In genomic region chr14:54565236-54566151, GRCh38 we compare ENCODE assay signal across 8 cellular contexts. TPM values are rescaled to one million over a fixed set of nuclear protein-coding genes. Genes with fewer than 3 reads are reported as not detected.
DNase-seq lines count a peak whose midpoint lies in the region; ATAC-seq and TF ChIP-seq lines count a peak whose summit lies in the region.

No MANE protein-coding gene starts in this region.

- TF ChIP-seq EP300 in gastroesophageal sphincter (IDR thresholded peaks at IDR 0.05) = no peak

- H3K36me3 Mint-ChIP-seq in activated naive CD4-positive, alpha-beta T cell treated with anti-CD3 and anti-CD28 coated beads for 36 hours (ENCODE audit: low read depth) = peaks cover 2% of the 10 kb centered on the region

- peak overlapping the region; percentile 95 for H3K4me2 ChIP-seq in DOHH2 (ENCODE audit: low read length)

- ATAC-seq in GM21515 (IDR thresholded peaks at IDR 0.05; ENCODE audit: unreplicated experiment) = peak; percentile 40
- peak; percentile 44 for ATAC-seq in RWPE2 (ENCODE audit: low read depth)
- peak; percentile 85 for ATAC-seq in gastroesophageal sphincter

- CTCF ChIA-PET in activated naive CD4-positive, alpha-beta T cell treated with anti-CD3 and anti-CD28 coated beads for 36 hours (lab: Charles Lee) = interaction anchor here (0.7 to 8.4 kb wide), 25 partner anchors 11 to 316 kb away, joined by 3 to 217 read pairs (median 4); partner anchors contain the start of gene CGRRF1

- H3K9me3 ChIP-seq in DOHH2 (ENCODE audit: control insufficient read depth, insufficient read depth, low read length) (no peaks in the 10 kb centered on the region), HUES64 (ENCODE audit: insufficient read depth, low read depth, low read length) (no peaks in the 10 kb centered on the region), RWPE2 (ENCODE audit: severe bottlenecking) (no peaks in the 10 kb centered on the region), gastroesophageal sphincter (no peaks in the 10 kb centered on the region), neutrophil (no peaks in the 10 kb centered on the region)

- H3K4me3 Mint-ChIP-seq in activated naive CD4-positive, alpha-beta T cell treated with anti-CD3 and anti-CD28 coated beads for 36 hours = peak overlapping the region; percentile 76

- H3F3A ChIP-seq in DOHH2 (ENCODE audit: control insufficient read depth, insufficient read depth) = peaks cover 9% of the 10 kb centered on the region

- peak; percentile 91 for DNase-seq in RWPE2 (ENCODE audit: low spot score)
- DNase-seq in activated naive CD4-positive, alpha-beta T cell treated with anti-CD3 and anti-CD28 coated beads for 36 hours = peak; percentile 81

- TF ChIP-seq CTCF in DOHH2 (IDR thresholded peaks at IDR 0.05; ENCODE audit: low read depth, low read length, poor library complexity, severe bottlenecking) (peak; percentile 37), RWPE2 (IDR thresholded peaks at IDR 0.05; ENCODE audit: poor library complexity, severe bottlenecking) (peak; percentile 24), gastroesophageal sphincter (IDR thresholded peaks at IDR 0.05) (peak in 2 of 4 experiments; percentile 29 to 44), neutrophil (IDR thresholded peaks at IDR 0.05) (no peak)

- no peaks in the 10 kb centered on the region for H3K9me2 ChIP-seq in DOHH2 (replicated peaks; ENCODE audit: control insufficient read depth, low read length)

- intact Hi-C loops in activated naive CD4-positive, alpha-beta T cell treated with anti-CD3 and anti-CD28 coated beads for 36 hours (cut with micrococcal nuclease) = loop anchor here (1.0 to 5.0 kb wide), 6 partner anchors 76 to 462 kb away; partner anchors contain the start of genes CNIH1, SOCS4 and WDHD1

- H3K27ac Mint-ChIP-seq in activated naive CD4-positive, alpha-beta T cell treated with anti-CD3 and anti-CD28 coated beads for 36 hours = peak overlapping the region; percentile 50

- H3K4me1 ChIP-seq in DOHH2 (ENCODE audit: control insufficient read depth, low read length) = peaks cover 27% of the 10 kb centered on the region
- peaks cover 22% of the 10 kb centered on the region for H3K4me1 ChIP-seq in HUES64 (ENCODE audit: insufficient read depth, low read length)
- peaks cover 24% of the 10 kb centered on the region for H3K4me1 ChIP-seq in RWPE2 (ENCODE audit: insufficient read depth, poor library complexity, severe bottlenecking)
- H3K4me1 ChIP-seq in gastroesophageal sphincter = peaks cover 0 to 37% (median 14%) of the 10 kb centered on the region in 3 donors
- peaks cover 32 to 43% of the 10 kb centered on the region in 2 experiments for H3K4me1 ChIP-seq in neutrophil (ENCODE audit: control insufficient read depth in 1 of 2, insufficient read depth in 1 of 2, low read depth in 1 of 2, low read length in 1 of 2)

- no peaks in the 10 kb centered on the region for H3K27me3 Mint-ChIP-seq in activated naive CD4-positive, alpha-beta T cell treated with anti-CD3 and anti-CD28 coated beads for 36 hours (ENCODE audit: low read depth)

- H3K4me3 ChIP-seq in DOHH2 (ENCODE audit: low read length) = peak overlapping the region; percentile 90
- peak overlapping the region; percentile 73 for H3K4me3 ChIP-seq in HUES64 (ENCODE audit: low read length)
- H3K4me3 ChIP-seq in RWPE2 (ENCODE audit: severe bottlenecking) = peak overlapping the region; percentile 88
- H3K4me3 ChIP-seq in gastroesophageal sphincter = peak overlapping the region; percentile 47 to 88
- peak overlapping the region; percentile 53 to 71 for H3K4me3 ChIP-seq in neutrophil (ENCODE audit: low read depth in 1 of 2, low read length in 1 of 2)

- H3K27ac ChIP-seq in DOHH2 (ENCODE audit: low read depth, low read length) = no peak overlapping the region
- no peak overlapping the region for H3K27ac ChIP-seq in HUES64 (ENCODE audit: low read depth, low read length)
- H3K27ac ChIP-seq in RWPE2 (ENCODE audit: poor library complexity, severe bottlenecking) = peak overlapping the region; percentile 89
- H3K27ac ChIP-seq in gastroesophageal sphincter = peak overlapping the region; percentile 91 to 100 (median 96)
- H3K27ac ChIP-seq in neutrophil = no peak overlapping the region
- H3K27ac ChIP-seq in temporal lobe (ENCODE audit: low read depth, low read length) = peak overlapping the region; percentile 80

- WGBS in HUES64 = under 1% methylated on average over 86 of the region's 86 CpGs
- WGBS in gastroesophageal sphincter (ENCODE audit: low coverage in 1 of 2), 2 donors = 0% methylated on average over 18 of the region's 86 CpGs; no CpG with 5 or more reads in 1 of the 2 donors

- H3K9me3 Mint-ChIP-seq in activated naive CD4-positive, alpha-beta T cell treated with anti-CD3 and anti-CD28 coated beads for 36 hours = no peaks in the 10 kb centered on the region

- H3K9ac ChIP-seq in HUES64 (ENCODE audit: low read depth, low read length) = peak overlapping the region; percentile 70

- no peaks in the 10 kb centered on the region for H3K79me2 ChIP-seq in DOHH2 (ENCODE audit: control insufficient read depth, low read length)

- H4K20me1 ChIP-seq in DOHH2 (ENCODE audit: control insufficient read depth, insufficient read depth, low read depth, low read length) = peaks cover 3% of the 10 kb centered on the region; the same call in 1 of the 2 replicates

- H3K36me3 ChIP-seq in DOHH2 (ENCODE audit: control insufficient read depth, low read length) (no peaks in the 10 kb centered on the region), HUES64 (ENCODE audit: insufficient read depth, low read length) (0 out of 2 replicates have a peak, but pooled peaks cover 2% of the 10 kb centered on the region), RWPE2 (ENCODE audit: low read depth) (peaks cover 10% of the 10 kb centered on the region; the same call in 1 of the 2 replicates), gastroesophageal sphincter (no peaks in the 10 kb centered on the region), neutrophil (no peaks in the 10 kb centered on the region)

- TF ChIP-seq POLR2A in gastroesophageal sphincter (IDR thresholded peaks at IDR 0.05) = peak; percentile 14 to 90

- H3K4me1 Mint-ChIP-seq in activated naive CD4-positive, alpha-beta T cell treated with anti-CD3 and anti-CD28 coated beads for 36 hours (ENCODE audit: low read depth) = peaks cover 23% of the 10 kb centered on the region

- H3K27me3 ChIP-seq in DOHH2 (ENCODE audit: control insufficient read depth, low read length) (peaks cover 42% of the 10 kb centered on the region), HUES64 (ENCODE audit: insufficient read depth, low read length) (peaks cover 46% of the 10 kb centered on the region), RWPE2 (ENCODE audit: insufficient read depth, poor library complexity, severe bottlenecking) (no peaks in the 10 kb centered on the region), gastroesophageal sphincter (no peaks in the 10 kb centered on the region), neutrophil (peaks cover 98% of the 10 kb centered on the region)

RNA-seq across cellular contexts. Expression of gene SAMD4A, which starts 1.4 kb away (rescaled TPM):
- polyA plus RNA-seq in HUES64 (2013, experiment 1 of 2) = 2.5 TPM
- polyA plus RNA-seq in HUES64 (2013, experiment 2 of 2) = 2.4 TPM
- total RNA-seq in activated naive CD4-positive, alpha-beta T cell treated with anti-CD3 and anti-CD28 coated beads for 36 hours = 1 to 10 TPM; 4.7 to 4.9 TPM
- 100 to 1,000 TPM in 2 of 4 donors, 10 to 100 TPM in 2; 65.2 to 163 (median 89.7) TPM for total RNA-seq in gastroesophageal sphincter
- total RNA-seq in temporal lobe = 9.1 TPM

RNA-seq across cellular contexts. Expression of gene CGRRF1, which starts 55.8 kb away (rescaled TPM):
- 17.7 TPM for polyA plus RNA-seq in HUES64 (2013, experiment 1 of 2)
- 18.1 TPM for polyA plus RNA-seq in HUES64 (2013, experiment 2 of 2)
- 1 to 10 TPM; 9.2 to 9.7 TPM for total RNA-seq in activated naive CD4-positive, alpha-beta T cell treated with anti-CD3 and anti-CD28 coated beads for 36 hours
- 10 to 100 TPM; 12.3 to 32.8 (median 22.2) TPM for total RNA-seq in gastroesophageal sphincter
- 17.0 TPM for total RNA-seq in temporal lobe

Comparison
In these comparisons a context has a peak if more than half of its experiments do, and no peak if none do; other contexts are left out.
1. H3K27ac ChIP-seq: peak in RWPE2 (single experiment), gastroesophageal sphincter (4 of 4) and temporal lobe (single experiment); none in DOHH2 (single experiment), HUES64 (single experiment) and neutrophil (single experiment).
2. Peak in every context shown above with its lines, with median percentiles within 50 percentile points of each other: H3K4me3 ChIP-seq and ATAC-seq.